In the genomic region with DNA sequence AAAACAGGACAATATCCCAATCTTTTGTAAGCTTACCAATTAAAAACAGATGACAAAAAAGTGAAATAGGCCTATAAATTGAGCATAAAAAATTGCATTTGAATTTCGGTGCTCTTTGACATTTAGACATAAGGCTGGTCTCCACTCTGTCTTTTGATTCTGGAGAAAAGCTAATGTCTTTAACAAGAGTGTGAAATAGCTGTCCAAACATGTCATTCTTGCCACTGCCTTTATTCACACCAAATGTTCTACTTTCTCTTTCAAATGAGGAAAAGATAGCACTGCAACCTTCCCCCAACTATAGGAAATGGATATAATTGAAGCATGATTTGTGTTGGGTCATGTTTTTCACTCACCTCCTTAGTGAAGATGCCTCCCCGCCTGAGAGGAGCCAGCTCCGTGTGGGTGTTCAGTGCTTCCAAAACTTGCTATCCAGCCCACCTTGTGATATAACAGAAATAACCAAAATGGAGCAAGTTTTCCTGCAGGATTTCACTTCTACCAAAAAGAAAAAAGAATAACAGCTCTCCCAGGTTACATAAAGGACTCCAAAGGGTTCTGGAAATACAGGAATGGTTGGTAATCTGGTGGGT, we compare ENCODE assay signal across 3 cellular contexts.
TF ChIP-seq lines count a peak whose summit lies in the region.

No MANE protein-coding gene starts in this region.

TF ChIP-seq in GM23338, 12 proteins besides CTCF, POLR2A, EP300 and RAD21:
- TF ChIP-seq, protein P1, sequence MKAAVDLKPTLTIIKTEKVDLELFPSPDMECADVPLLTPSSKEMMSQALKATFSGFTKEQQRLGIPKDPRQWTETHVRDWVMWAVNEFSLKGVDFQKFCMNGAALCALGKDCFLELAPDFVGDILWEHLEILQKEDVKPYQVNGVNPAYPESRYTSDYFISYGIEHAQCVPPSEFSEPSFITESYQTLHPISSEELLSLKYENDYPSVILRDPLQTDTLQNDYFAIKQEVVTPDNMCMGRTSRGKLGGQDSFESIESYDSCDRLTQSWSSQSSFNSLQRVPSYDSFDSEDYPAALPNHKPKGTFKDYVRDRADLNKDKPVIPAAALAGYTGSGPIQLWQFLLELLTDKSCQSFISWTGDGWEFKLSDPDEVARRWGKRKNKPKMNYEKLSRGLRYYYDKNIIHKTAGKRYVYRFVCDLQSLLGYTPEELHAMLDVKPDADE (IDR thresholded peaks at IDR 0.05): no peak
- TF ChIP-seq POLR2AphosphoS5 (IDR thresholded peaks at IDR 0.05; ENCODE audit: low read depth) (no peak), NANOG (IDR thresholded peaks at IDR 0.05; ENCODE audit: borderline replicate concordance) (no peak), CREB1 (CRISPR knock-in tag; IDR thresholded peaks at IDR 0.05; ENCODE audit: low read depth) (no peak), EZH2 (IDR thresholded peaks at IDR 0.05; ENCODE audit: low read depth, unreplicated experiment) (no peak)
TF ChIP-seq in GM23338: peak in this region for 0.

TF ChIP-seq in H1, 55 proteins besides CTCF, POLR2A, EP300 and RAD21 (continues in another document):
- no peak for TF ChIP-seq EGR1 (IDR thresholded peaks at IDR 0.05; ENCODE audit: borderline replicate concordance, low read depth, low read length)
- TF ChIP-seq SUZ12 (IDR thresholded peaks at IDR 0.05; ENCODE audit: low read length): no peak
- TF ChIP-seq GABPA (IDR thresholded peaks at IDR 0.05; ENCODE audit: borderline replicate concordance, insufficient read depth, low read length): no peak
- TF ChIP-seq TAF7 (optimal IDR thresholded peaks at IDR 0.05; ENCODE audit: borderline replicate concordance, low read depth, low read length): no peak
- TF ChIP-seq SAP30 (IDR thresholded peaks at IDR 0.05; ENCODE audit: insufficient read depth, insufficient replicate concordance, low read length): no peak
- no peak for TF ChIP-seq HDAC2 (IDR thresholded peaks at IDR 0.05; ENCODE audit: borderline replicate concordance in 1 of 2, low read depth in 2 of 2, low read length in 2 of 2)
- no peak for TF ChIP-seq TAF1 (IDR thresholded peaks at IDR 0.05; ENCODE audit: low read depth, low read length)
- TF ChIP-seq CHD2 (IDR thresholded peaks at IDR 0.05; ENCODE audit: low read length): no peak
- no peak for TF ChIP-seq TBP (IDR thresholded peaks at IDR 0.05; ENCODE audit: low read depth, low read length)
- TF ChIP-seq, protein P2, sequence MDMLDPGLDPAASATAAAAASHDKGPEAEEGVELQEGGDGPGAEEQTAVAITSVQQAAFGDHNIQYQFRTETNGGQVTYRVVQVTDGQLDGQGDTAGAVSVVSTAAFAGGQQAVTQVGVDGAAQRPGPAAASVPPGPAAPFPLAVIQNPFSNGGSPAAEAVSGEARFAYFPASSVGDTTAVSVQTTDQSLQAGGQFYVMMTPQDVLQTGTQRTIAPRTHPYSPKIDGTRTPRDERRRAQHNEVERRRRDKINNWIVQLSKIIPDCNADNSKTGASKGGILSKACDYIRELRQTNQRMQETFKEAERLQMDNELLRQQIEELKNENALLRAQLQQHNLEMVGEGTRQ (IDR thresholded peaks at IDR 0.05; ENCODE audit: low read length): no peak
- no peak for TF ChIP-seq CTBP2 (IDR thresholded peaks at IDR 0.05; ENCODE audit: borderline replicate concordance, insufficient read depth, insufficient read length, low read length)
- TF ChIP-seq TEAD4 (IDR thresholded peaks at IDR 0.05; ENCODE audit: low read depth, low read length): no peak
- no peak for TF ChIP-seq PHF8 (conservative IDR thresholded peaks at IDR 0.05; ENCODE audit: low read depth, low read length)
- no peak for TF ChIP-seq BACH1 (IDR thresholded peaks at IDR 0.05; ENCODE audit: low read length)

TF ChIP-seq in GM12891, 5 proteins besides CTCF, POLR2A, EP300 and RAD21:
- TF ChIP-seq POU2F2 (IDR thresholded peaks at IDR 0.05; ENCODE audit: low read depth, low read length) (no peak), SPI1 (IDR thresholded peaks at IDR 0.05; ENCODE audit: low read depth, low read length) (no peak), POLR2AphosphoS5 (IDR thresholded peaks at IDR 0.05; ENCODE audit: low read depth, low read length) (no peak), PAX5 (IDR thresholded peaks at IDR 0.05; ENCODE audit: insufficient read depth, low read length, severe bottlenecking) (no peak), TAF1 (IDR thresholded peaks at IDR 0.05; ENCODE audit: low read depth, low read length) (no peak)
